8 cellular contexts compared by ENCODE assay signal in the genomic region with DNA sequence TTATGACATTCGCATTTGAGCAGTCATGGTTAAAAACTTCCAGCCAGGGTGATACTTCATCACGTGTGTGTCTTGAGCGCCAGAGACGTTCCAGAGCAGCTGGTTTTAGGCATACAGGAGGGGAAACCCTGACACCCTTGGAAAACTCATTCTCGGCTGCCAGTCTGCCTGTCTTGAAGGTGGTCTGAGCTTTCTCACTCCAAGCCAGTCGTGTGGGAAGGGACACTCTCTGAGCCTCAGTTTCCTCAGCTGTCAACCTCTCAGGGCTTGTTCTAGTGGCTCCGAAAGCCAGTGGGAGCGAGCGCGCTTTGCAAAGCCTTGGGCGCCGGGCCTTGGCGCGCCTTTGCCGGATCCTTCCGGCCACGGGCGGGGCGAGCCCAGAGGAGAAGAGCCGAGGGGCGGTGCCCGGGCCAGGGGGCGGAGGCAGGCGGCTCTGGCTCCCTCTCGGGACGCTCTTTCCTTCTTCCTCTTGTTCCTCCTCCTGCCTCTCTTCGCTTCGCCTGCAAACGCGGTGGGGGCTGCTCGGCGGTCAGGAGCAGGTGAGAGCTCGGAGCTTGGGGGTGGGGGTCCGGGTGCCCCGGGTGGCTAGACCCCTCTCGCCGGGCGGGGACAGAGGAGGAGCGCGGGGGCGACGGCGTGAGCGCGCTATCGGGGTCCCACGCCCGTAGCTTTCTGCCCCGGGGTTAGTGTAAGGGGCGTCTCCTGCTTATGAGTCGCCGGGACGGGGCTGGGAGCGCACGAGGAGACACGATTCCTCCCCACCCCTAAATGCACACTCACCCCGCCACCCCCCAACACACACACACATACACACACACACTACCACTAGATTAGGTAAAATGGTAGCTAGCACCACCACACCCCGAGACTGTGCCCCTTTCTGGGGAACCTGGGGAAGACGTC.
DNase-seq lines count a peak whose midpoint lies in the region; ATAC-seq and TF ChIP-seq lines count a peak whose summit lies in the region.

A gene (plus strand): TSS at position 467 of the 903 bp plus-strand sequence. CDS start 2,509 bp downstream, outside the sequence.

- no peaks in the 10 kb centered on the region for H3F3A ChIP-seq in OCI-LY1 (ENCODE audit: insufficient read depth, low read length)

- TF ChIP-seq POLR2A in erythroblast (IDR thresholded peaks at IDR 0.05; ENCODE audit: low read length) = peak; percentile 28

- DNase-seq in activated T-cell treated with anti-CD3 and anti-CD28 coated beads for 4 hours (peak; percentile 65), erythroblast (lab: John Stamatoyannopoulos, UW) (peak; percentile 76 to 85)
- peak; percentile 41 to 47 for DNase-seq in stimulated activated CD8-positive, alpha-beta memory T cell treated with anti-CD3 and anti-CD28 coated beads, Interleukin-4, amount 100 ng/mL, for 4 hours (ENCODE audit: low read depth in 2 of 2, low spot score in 1 of 2)

- TF ChIP-seq CTCF in C4-2B (conservative IDR thresholded peaks at IDR 0.05) (no peak), OCI-LY1 (IDR thresholded peaks at IDR 0.05; ENCODE audit: low read length) (no peak)

- H4K20me1 ChIP-seq in OCI-LY1 (ENCODE audit: insufficient read depth, low read length) = no peaks in the 10 kb centered on the region

- H3K9ac ChIP-seq in OCI-LY1 (ENCODE audit: low read length) = peak within 1 kb of the TSS; percentile 73
- H3K9ac ChIP-seq in mucosa of stomach (ENCODE audit: low read length) = peak within 1 kb of the TSS; percentile 93

- H3K27ac ChIP-seq in C4-2B (peak within 1 kb of the TSS; percentile 76), OCI-LY1 (ENCODE audit: low read depth, low read length, poor library complexity, severe bottlenecking) (peak within 1 kb of the TSS; percentile 49)

- H3K27me3 ChIP-seq in OCI-LY1 (ENCODE audit: insufficient read depth, low read length) = no peaks in the 10 kb centered on the region
- H3K27me3 ChIP-seq in mucosa of stomach (ENCODE audit: control insufficient read depth, insufficient read depth, low read length) = no peaks in the 10 kb centered on the region

- H3K4me2 ChIP-seq in OCI-LY1 (ENCODE audit: low read length) = peak within 1 kb of the TSS; percentile 90

- no peaks in the 10 kb centered on the region for H3K79me2 ChIP-seq in OCI-LY1 (ENCODE audit: insufficient read depth, low read length)

- H3K4me1 ChIP-seq in OCI-LY1 (ENCODE audit: insufficient read depth, low read length, severe bottlenecking) (peaks cover 18% of the 10 kb centered on the region), mucosa of stomach (ENCODE audit: control insufficient read depth, insufficient read depth, low read length) (peaks cover 32% of the 10 kb centered on the region)

- no peaks in the 10 kb centered on the region for H3K9me2 ChIP-seq in OCI-LY1 (ENCODE audit: low read depth, low read length)

- H3K36me3 ChIP-seq in OCI-LY1 (ENCODE audit: insufficient read depth, low read length) (peaks cover 22% of the 10 kb centered on the region; the same call in 1 of the 2 replicates), mucosa of stomach (ENCODE audit: control insufficient read depth, insufficient read depth, low read length) (no peaks in the 10 kb centered on the region)

- ATAC-seq in GM19351 (IDR thresholded peaks at IDR 0.05; ENCODE audit: unreplicated experiment) = peak; percentile 93
- peak; percentile 85 for ATAC-seq in HG03521 (IDR thresholded peaks at IDR 0.05; ENCODE audit: unreplicated experiment)

- H2AFZ ChIP-seq in OCI-LY1 (ENCODE audit: low read length) = 0 out of 2 replicates have a peak within 1 kb of the TSS, but pooled peaks have one; percentile 20

- no peaks in the 10 kb centered on the region for H3K9me3 ChIP-seq in OCI-LY1 (ENCODE audit: low read length)
- H3K9me3 ChIP-seq in mucosa of stomach (ENCODE audit: control insufficient read depth, low read length) = no peaks in the 10 kb centered on the region

- H3K4me3 ChIP-seq in OCI-LY1 (ENCODE audit: low read depth, low read length, poor library complexity, severe bottlenecking) (peak within 1 kb of the TSS; percentile 77), mucosa of stomach (ENCODE audit: low read length) (peak within 1 kb of the TSS; percentile 95)

Comparison
In these comparisons a context has a peak if more than half of its experiments do, and no peak if none do; other contexts are left out.
1. Peak in every context shown above with its lines: DNase-seq, ATAC-seq, H3K4me3 ChIP-seq and H3K27ac ChIP-seq.